16 cellular contexts compared by ENCODE assay signal in the genomic region with DNA sequence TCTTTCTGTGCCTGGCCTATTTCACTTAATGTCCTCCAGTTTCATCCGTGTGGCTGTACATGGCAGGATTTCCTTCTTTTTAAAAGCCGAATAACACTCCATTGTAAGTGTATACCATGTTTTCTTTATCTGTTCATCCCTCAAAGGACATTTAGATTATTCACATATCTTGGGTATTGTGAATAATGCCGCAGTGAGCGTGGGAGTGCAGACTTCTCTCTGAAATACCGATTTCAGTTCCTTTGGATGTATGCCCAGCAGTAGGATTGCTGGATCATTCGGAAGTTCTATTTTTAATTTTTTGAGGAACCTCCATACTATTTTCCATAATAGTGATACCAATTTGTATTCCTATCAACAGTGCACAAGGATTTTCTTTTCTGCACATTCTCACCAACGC.
DNase-seq lines count a peak whose midpoint lies in the region; ATAC-seq and TF ChIP-seq lines count a peak whose summit lies in the region.
"Had no signal": no experiment of that assay in that cellular context is flagged by ENCODE, and none has a peak within 500 bp of the region (broad histone marks: within the 10 kb centered on the region; RNA-seq: fewer than 3 reads in every experiment).

No MANE protein-coding gene starts in this region.

- H3K9ac ChIP-seq in IMR-90 (ENCODE audit: low read depth, low read length), result no peak overlapping the region

- no peak overlapping the region for H4K5ac ChIP-seq in IMR-90 (ENCODE audit: low read depth, low read length)

- no peak overlapping the region for H3K18ac ChIP-seq in IMR-90 (ENCODE audit: low read depth, low read length)

- intact Hi-C loops in IMR-90 (cut with micrococcal nuclease), result no loop called here

- H2BK20ac ChIP-seq in IMR-90 (ENCODE audit: low read depth, low read length), result no peak overlapping the region

- no peaks in the 10 kb centered on the region; the same call in 1 of the 2 replicates for H4K20me1 ChIP-seq in IMR-90 (ENCODE audit: insufficient read depth, low read length)

- H2BK5ac ChIP-seq in IMR-90 (ENCODE audit: low read depth, low read length, poor library complexity, severe bottlenecking), result no peak overlapping the region

- no peak overlapping the region for H3K4ac ChIP-seq in IMR-90 (ENCODE audit: low read depth, low read length)

- H3K9me3 ChIP-seq in IMR-90 (ENCODE audit: control insufficient read depth, insufficient read depth, low read length), result no peaks in the 10 kb centered on the region

- no peak overlapping the region for H3K14ac ChIP-seq in IMR-90 (replicated peaks; ENCODE audit: low read depth, low read length)

- no peak overlapping the region for H3K56ac ChIP-seq in IMR-90 (ENCODE audit: extremely low read depth, insufficient read depth, low read length)

- H4K8ac ChIP-seq in IMR-90 (ENCODE audit: low read depth in 2 of 2, low read length in 2 of 2), result no peak overlapping the region

- no peak overlapping the region for H3K4me2 ChIP-seq in IMR-90 (ENCODE audit: low read depth, low read length)

- H3K27me3 ChIP-seq in IMR-90 (ENCODE audit: control insufficient read depth, insufficient read depth, low read length), result no peaks in the 10 kb centered on the region

- H3K4me3 ChIP-seq in IMR-90 (ENCODE audit: insufficient read depth, low read depth, low read length) (no peak overlapping the region), cardiac fibroblast (replicated peaks in 1 of 2; ENCODE audit: low read depth in 2 of 2, low read length in 2 of 2) (no peak overlapping the region)
- H3K4me3 ChIP-seq: SK-N-MC had no signal

- BruUV-seq in IMR-90 (replicated peaks; lab: Mats Ljungman, UMichigan), result no TSS peak

- no peak overlapping the region for H2AK5ac ChIP-seq in IMR-90 (ENCODE audit: low read depth, low read length)

- DNase-seq in IMR-90 (peak; percentile 41), cardiac fibroblast (ENCODE audit: low read depth in 2 of 2) (peak; percentile 79 to 86), hepatic stellate cell (ENCODE audit: low spot score) (peak; percentile 60)
- DNase-seq: COR-L47, H7, MV-4-11, NCI-H1417, NCI-H187 treated with DMSO at 0.1 percent for 48 hours, NCI-H82 had no signal

- TF ChIP-seq RAD21 in IMR-90 (IDR thresholded peaks at IDR 0.05; ENCODE audit: low read length), result no peak

- no peak overlapping the region for H2AK9ac ChIP-seq in IMR-90 (replicated peaks; ENCODE audit: low read depth, low read length, poor library complexity)

- H2BK15ac ChIP-seq in IMR-90 (ENCODE audit: low read depth, low read length), result no peak overlapping the region

- WGBS in IMR-90 (ENCODE audit: extremely low coverage in 2 of 2, insufficient read length in 1 of 2), 2 experiments, result no CpG with 5 or more reads among the region's 7 CpGs

- TF ChIP-seq CTCF in IMR-90 (conservative IDR thresholded peaks at IDR 0.05; ENCODE audit: low read depth, low read length) (no peak), cardiac fibroblast (IDR thresholded peaks at IDR 0.05; ENCODE audit: low read depth, low read length) (no peak)

- H4K91ac ChIP-seq in IMR-90 (ENCODE audit: insufficient read depth, low read depth, low read length), result no peak overlapping the region

- POLR2A ChIA-PET in IMR-90 (lab: Charles Lee; ENCODE audit: unreplicated experiment), result no interaction called here

- dilution Hi-C loops in IMR-90 (cut with HindIII; ENCODE audit: low sequenced_read_pairs, unreplicated experiment), result no loop called here

- H3K79me1 ChIP-seq in IMR-90 (ENCODE audit: low read depth in 1 of 2, low read length in 2 of 2), result peaks cover 0 to 13% of the 10 kb centered on the region in 2 experiments; a peak in 2 of 4 replicates

- no peak overlapping the region for H2AFZ ChIP-seq in IMR-90 (replicated peaks; ENCODE audit: low read length, poor library complexity)

- H3K23ac ChIP-seq in IMR-90 (ENCODE audit: low read depth, low read length), result no peak overlapping the region

- no peaks in the 10 kb centered on the region; the same call in 1 of the 2 replicates for H3K9me1 ChIP-seq in IMR-90 (ENCODE audit: insufficient read depth, low read length)

- no peak for TF ChIP-seq POLR2A in IMR-90 (IDR thresholded peaks at IDR 0.05; ENCODE audit: low read depth, low read length)

- H3K27ac ChIP-seq in IMR-90 (ENCODE audit: insufficient read depth, low read length) (no peak overlapping the region), temporal lobe (ENCODE audit: low read depth, low read length) (peak overlapping the region; percentile 69)
- H3K27ac ChIP-seq: SK-N-MC had no signal

- CTCF ChIA-PET in IMR-90 (lab: Yijun Ruan, JAX), result no interaction called here

- in situ Hi-C loops in IMR-90 (cut with MboI; ENCODE audit: low sequenced_read_pairs), result no loop called here

- H2BK120ac ChIP-seq in IMR-90 (ENCODE audit: low read depth, low read length), result no peak overlapping the region

- no peak for ATAC-seq in IMR-90 (ENCODE audit: low read depth)
- no peak for ATAC-seq in HG02678 (IDR thresholded peaks at IDR 0.05; ENCODE audit: unreplicated experiment)
- ATAC-seq in HG03439 (IDR thresholded peaks at IDR 0.05; ENCODE audit: unreplicated experiment), result no peak
- ATAC-seq in GM21447 (IDR thresholded peaks at IDR 0.05; ENCODE audit: unreplicated experiment), result no peak
- ATAC-seq: Panc1, Right ventricle myocardium inferior had no signal

- no peaks in the 10 kb centered on the region; the same call in 1 of the 2 replicates for H3K4me1 ChIP-seq in IMR-90 (ENCODE audit: control insufficient read depth, insufficient read depth, low read length)

- H3K36me3 ChIP-seq in IMR-90 (ENCODE audit: control insufficient read depth, insufficient read depth, low read length), result no peaks in the 10 kb centered on the region

TF ChIP-seq in IMR-90, 13 proteins besides CTCF, POLR2A, EP300 and RAD21:
- TF ChIP-seq SMC3 (IDR thresholded peaks at IDR 0.05; ENCODE audit: low read depth, low read length) (no peak), CEBPB (IDR thresholded peaks at IDR 0.05; ENCODE audit: low read depth, low read length) (no peak), BHLHE40 (IDR thresholded peaks at IDR 0.05; ENCODE audit: low read depth, low read length) (no peak)
- TF ChIP-seq, protein P1, sequence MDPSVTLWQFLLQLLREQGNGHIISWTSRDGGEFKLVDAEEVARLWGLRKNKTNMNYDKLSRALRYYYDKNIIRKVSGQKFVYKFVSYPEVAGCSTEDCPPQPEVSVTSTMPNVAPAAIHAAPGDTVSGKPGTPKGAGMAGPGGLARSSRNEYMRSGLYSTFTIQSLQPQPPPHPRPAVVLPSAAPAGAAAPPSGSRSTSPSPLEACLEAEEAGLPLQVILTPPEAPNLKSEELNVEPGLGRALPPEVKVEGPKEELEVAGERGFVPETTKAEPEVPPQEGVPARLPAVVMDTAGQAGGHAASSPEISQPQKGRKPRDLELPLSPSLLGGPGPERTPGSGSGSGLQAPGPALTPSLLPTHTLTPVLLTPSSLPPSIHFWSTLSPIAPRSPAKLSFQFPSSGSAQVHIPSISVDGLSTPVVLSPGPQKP (IDR thresholded peaks at IDR 0.05; ENCODE audit: borderline replicate concordance, low read depth, low read length), result no peak
